In the genomic region with DNA sequence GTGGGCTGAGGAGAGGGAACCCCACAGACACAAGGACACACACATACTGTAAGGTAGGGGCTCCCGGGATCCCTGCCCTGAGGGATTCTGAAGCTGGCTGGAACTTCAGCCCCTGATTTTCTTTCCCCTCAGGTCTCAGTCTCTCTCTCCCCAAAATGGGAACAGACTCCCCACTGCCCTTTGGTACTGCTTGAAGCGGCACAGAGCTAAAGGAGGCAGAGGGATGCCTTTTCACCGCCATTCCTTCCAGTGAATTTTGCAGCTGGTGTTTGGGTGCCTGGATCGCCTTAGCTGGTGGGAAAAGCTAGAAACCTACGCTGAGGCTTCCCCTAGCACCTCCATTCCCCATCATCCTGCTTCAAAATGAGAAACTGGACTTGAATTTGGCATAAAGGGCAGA, we compare ENCODE assay signal across 12 cellular contexts. TPM values are rescaled to one million over a fixed set of nuclear protein-coding genes. Genes with fewer than 3 reads are reported as not detected.
A peak's percentile ranks its signal among the peaks of the same experiment; 100 is the strongest.
DNase-seq lines count a peak whose midpoint lies in the region; ATAC-seq, FAIRE-seq and TF ChIP-seq lines count a peak whose summit lies in the region.
"Had no signal": no experiment of that assay in that cellular context is flagged by ENCODE, and none has a peak within 500 bp of the region (broad histone marks: within the 10 kb centered on the region; RNA-seq: fewer than 3 reads in every experiment).

No MANE protein-coding gene starts in this region.

- H3F3A ChIP-seq in PC-3 (ENCODE audit: low read length, unreplicated experiment) = no peaks in the 10 kb centered on the region

- H3K4me2 ChIP-seq in K562 (ENCODE audit: insufficient read depth, low read length) (peak overlapping the region; percentile 90), PC-3 (ENCODE audit: low read length) (no peak overlapping the region)

- TF ChIP-seq CTCF in heart right ventricle (IDR thresholded peaks at IDR 0.05) = no peak
- TF ChIP-seq CTCF in K562 (IDR thresholded peaks at IDR 0.05 in 2 of 3, conservative IDR thresholded peaks at IDR 0.05 in 1 of 3; ENCODE audit: insufficient read depth in 2 of 3, low read depth in 1 of 3, low read length in 3 of 3) = no peak
- TF ChIP-seq CTCF in upper lobe of left lung (IDR thresholded peaks at IDR 0.05) = no peak
- TF ChIP-seq CTCF in PC-3 (conservative IDR thresholded peaks at IDR 0.05; ENCODE audit: low read depth, low read length) = no peak

- H3K9me3 ChIP-seq in heart right ventricle (no peaks in the 10 kb centered on the region), K562 (replicated peaks; ENCODE audit: control insufficient read depth, insufficient read depth, low read depth, low read length) (no peaks in the 10 kb centered on the region), muscle layer of colon (ENCODE audit: low read length) (no peaks in the 10 kb centered on the region), upper lobe of left lung (no peaks in the 10 kb centered on the region), PC-3 (ENCODE audit: low read length) (no peaks in the 10 kb centered on the region)

- BruUV-seq in K562 (replicated peaks; lab: Mats Ljungman, UMichigan) (no TSS peak), PC-3 (replicated peaks; lab: Mats Ljungman, UMichigan) (no TSS peak)

- no peak for ATAC-seq in heart right ventricle
- ATAC-seq in K562 = no peak
- ATAC-seq in upper lobe of left lung (ENCODE audit: low FRiP score in 2 of 2) = no peak
- no peak for ATAC-seq in PC-3
- ATAC-seq in GM21619 (IDR thresholded peaks at IDR 0.05; ENCODE audit: unreplicated experiment) = no peak

- 28 to 35% methylated on average over 5 of the region's 5 CpGs for WGBS in heart right ventricle, 2 donors
- WGBS in K562 (ENCODE audit: insufficient coverage, low coverage, missing lambda C conversion rate) = 6% methylated on average over 5 of the region's 5 CpGs
- 54 to 57% methylated on average over 4 to 5 of the region's 5 CpGs for WGBS in upper lobe of left lung, 2 donors

- peak overlapping the region; percentile 69 for H2AFZ ChIP-seq in K562 (ENCODE audit: low read depth, low read length)
- no peak overlapping the region for H2AFZ ChIP-seq in PC-3 (ENCODE audit: low read length)

- no peaks in the 10 kb centered on the region for H3K9me2 ChIP-seq in PC-3 (replicated peaks; ENCODE audit: low read length)

- no peak for TF ChIP-seq RAD21 in K562 (CRISPR knock-in tag; conservative IDR thresholded peaks at IDR 0.05 in 1 of 2, IDR thresholded peaks at IDR 0.05 in 1 of 2)

- POLR2A ChIA-PET in K562 (lab: Yijun Ruan, JAX) (interaction anchor here (0.8 to 3.3 kb wide), 6 partner anchors 9 to 71 kb away, joined by 4 to 34 read pairs (median 6); a partner anchor contains a TSS), PC-3 (lab: Charles Lee; ENCODE audit: unreplicated experiment) (no interaction called here)

- CTCF ChIA-PET in K562 (lab: Yijun Ruan, JAX; ENCODE audit: low intra/inter-chr PET ratio) (no interaction called here), PC-3 (lab: Charles Lee) (interaction anchor here (0.6 kb wide), 1 partner anchor 88 kb away, joined by 3 read pairs; no protein-coding TSS in a partner anchor)

- H3K27ac ChIP-seq in heart right ventricle (peak overlapping the region in 3 of 10 donors; percentile 19 to 90 (median 60)), K562 (ENCODE audit: extremely low read depth, low read depth, low read length) (peak overlapping the region; percentile 88), muscle layer of colon (ENCODE audit: low read depth, low read length) (peak overlapping the region; percentile 63), upper lobe of left lung (peak overlapping the region; percentile 17 to 91 (median 72)), PC-3 (ENCODE audit: low read length) (no peak overlapping the region)
- H3K27ac ChIP-seq: C4-2B had no signal

- no peak for DNase-seq in heart right ventricle
- no peak for DNase-seq in cardiac septum (ENCODE audit: low spot score)
- DNase-seq in K562 (ENCODE audit: extremely low read depth in 1 of 4, low spot score in 3 of 4) = no peak
- DNase-seq in upper lobe of left lung = no peak
- DNase-seq in NCI-H748 treated with DMSO at 0.1 percent for 48 hours (lab: John Stamatoyannopoulos, UW) = no peak
- no peak for DNase-seq in PC-3
- DNase-seq: glutamatergic neuron, NCI-H526 had no signal

- peaks cover 4% of the 10 kb centered on the region for H4K20me1 ChIP-seq in K562 (replicated peaks; ENCODE audit: control insufficient read depth, insufficient read depth, low read length)
- H4K20me1 ChIP-seq in PC-3 (ENCODE audit: low read length) = no peaks in the 10 kb centered on the region

- TF ChIP-seq POLR2A in K562 (conservative IDR thresholded peaks at IDR 0.05) (no peak), upper lobe of left lung (IDR thresholded peaks at IDR 0.05) (no peak)

- H3K4me3 ChIP-seq in heart right ventricle (peak overlapping the region in 6 of 10 donors; percentile 27 to 51 (median 32)), K562 (peak overlapping the region; percentile 80), muscle layer of colon (ENCODE audit: low read depth in 1 of 2, low read length in 2 of 2) (no peak overlapping the region), upper lobe of left lung (peak overlapping the region in 3 of 4 donors; percentile 31 to 51 (median 48)), PC-3 (ENCODE audit: low read length) (no peak overlapping the region)

- intact Hi-C loops in heart right ventricle (cut with DNase I) (no loop called here), cardiac septum (cut with DNase I) (no loop called here), K562 (cut with micrococcal nuclease) (no loop called here), PC-3 (cut with micrococcal nuclease) (no loop called here)

- H3K4me1 ChIP-seq in heart right ventricle (peaks cover 4 to 58% (median 12%) of the 10 kb centered on the region in 9 donors), K562 (replicated peaks in 1 of 2; ENCODE audit: control insufficient read depth in 2 of 2, insufficient read depth in 2 of 2, low read length in 2 of 2) (peaks cover 27 to 45% of the 10 kb centered on the region in 2 experiments), muscle layer of colon (ENCODE audit: insufficient read depth, low read length) (peaks cover 8% of the 10 kb centered on the region), upper lobe of left lung (peaks cover 22 to 47% (median 42%) of the 10 kb centered on the region in 4 donors), PC-3 (ENCODE audit: insufficient read depth, low read length) (peaks cover 5% of the 10 kb centered on the region; the same call in 1 of the 2 replicates)

- peak overlapping the region; percentile 66 to 82; a peak in 3 of 4 replicates for H3K9ac ChIP-seq in K562 (ENCODE audit: insufficient read depth in 1 of 2, low read depth in 2 of 2, low read length in 2 of 2)
- no peak overlapping the region for H3K9ac ChIP-seq in muscle layer of colon (ENCODE audit: low read length)
- no peak overlapping the region for H3K9ac ChIP-seq in PC-3 (ENCODE audit: low read length)

- H3K79me2 ChIP-seq in K562 (ENCODE audit: control insufficient read depth, insufficient read depth, low read length) (peaks cover 52% of the 10 kb centered on the region), PC-3 (ENCODE audit: low read length) (peaks cover 11% of the 10 kb centered on the region; the same call in 1 of the 2 replicates)

- H3K9me1 ChIP-seq in K562 (ENCODE audit: control insufficient read depth, insufficient read depth, low read length) = no peaks in the 10 kb centered on the region

- H3K27me3 ChIP-seq in heart right ventricle (peaks cover 0 to 18% (median 5%) of the 10 kb centered on the region in 7 donors), K562 (ENCODE audit: control insufficient read depth in 2 of 2, insufficient read depth in 2 of 2, low read length in 2 of 2) (no peaks in the 10 kb centered on the region), muscle layer of colon (ENCODE audit: control insufficient read depth in 1 of 2, insufficient read depth in 2 of 2, low read length in 2 of 2) (peaks cover 4% of the 10 kb centered on the region in 2 donors), upper lobe of left lung (no peaks in the 10 kb centered on the region), PC-3 (ENCODE audit: low read length) (no peaks in the 10 kb centered on the region)

- no peak for FAIRE-seq in K562 (lab: Jason Lieb, UNC)
- FAIRE-seq: H54 had no signal

- in situ Hi-C loops in K562 (cut with MboI) = loop anchor here (25.0 kb wide), 1 partner anchor 598 kb away; a partner anchor contains a TSS

- H3K36me3 ChIP-seq in heart right ventricle (peaks cover 0 to 3% (median 0%) of the 10 kb centered on the region in 9 donors), K562 (ENCODE audit: control insufficient read depth, insufficient read depth, low read length) (peaks cover 16% of the 10 kb centered on the region; the same call in 2 of the 3 replicates), muscle layer of colon (ENCODE audit: insufficient read depth, low read length) (no peaks in the 10 kb centered on the region), upper lobe of left lung (no peaks in the 10 kb centered on the region), PC-3 (ENCODE audit: low read depth, low read length) (no peaks in the 10 kb centered on the region)

- no peak for TF ChIP-seq EP300 in K562 (IDR thresholded peaks at IDR 0.05; ENCODE audit: low read length)
- no peak for TF ChIP-seq EP300 in upper lobe of left lung (IDR thresholded peaks at IDR 0.05)

RNA-seq across cellular contexts. Expression of a gene that starts 2.7 kb away (rescaled TPM):
- 10 to 100 TPM; 65.7 to 84.3 (median 79.1) TPM for total RNA-seq in heart right ventricle
- 10 to 100 TPM; 60.0 to 81.7 TPM for polyA plus RNA-seq in heart right ventricle
- 62.4 TPM for total RNA-seq in cardiac septum
- total RNA-seq in K562 (2011; cell fraction: chromatin; rRNA removed; ENCODE audit: low replicate concordance) = 16.7 and 39.3 TPM in 2 replicates
- 30.3 and 31.5 TPM in 2 replicates for total RNA-seq in K562 (2011; cell fraction: nucleolus; rRNA removed)
- 14.4 and 24.2 TPM in 2 replicates for total RNA-seq in K562 (2011; cell fraction: nucleoplasm; rRNA removed)
- total RNA-seq in K562 (2014; rRNA removed) = 35.9 and 37.0 TPM in 2 replicates
- 13.5 and 17.8 TPM in 2 replicates for total RNA-seq in K562 (2014; rRNA removed; fragmentation: Illumina TruSeq; extraction: Trizol)
- 19.9 and 21.0 TPM in 2 replicates for total RNA-seq in K562 (2015; rRNA removed; fragmentation: Illumina TruSeq; extraction: Trizol)
- 36.0 and 40.1 TPM in 2 replicates for total RNA-seq in K562 (2021)
- 27.4 and 34.9 TPM in 2 replicates for polyA plus RNA-seq in K562 (2011; rRNA removed)
- polyA plus RNA-seq in K562 (2011; cell fraction: cytosol; rRNA removed) = 53.4 and 65.7 TPM in 2 replicates
- polyA plus RNA-seq in K562 (2011; cell fraction: nucleus; rRNA removed) = 66.8 and 81.1 TPM in 2 replicates
- polyA plus RNA-seq in K562 (2012) = 33.8 and 48.3 TPM in 2 replicates
- 44.5 and 48.9 TPM in 2 replicates for polyA plus RNA-seq in K562 (2014; fragmentation: Illumina TruSeq; extraction: Trizol)
- 10 to 100 TPM in 1 of 2 experiments, 1 to 10 TPM in 1; 8.5 to 17.0 TPM for polyA plus RNA-seq in K562 (2014; fragmentation: Nextera tagmentation; extraction: Ambion mirVana)
- polyA plus RNA-seq in K562 (2014; rRNA removed) = 45.6 and 48.3 TPM in 2 replicates
- 9.5 TPM in 2 replicates for polyA minus RNA-seq in K562 (2011; rRNA and poly(A)+ RNA removed)
- polyA minus RNA-seq in K562 (2011; cell fraction: cytosol; rRNA and poly(A)+ RNA removed) = 22.7 and 24.0 TPM in 2 replicates
- 7.7 and 8.6 TPM in 2 replicates for polyA minus RNA-seq in K562 (2011; cell fraction: nucleus; rRNA and poly(A)+ RNA removed)
- 10 to 100 TPM; 33.1 to 67.1 (median 46.5) TPM for total RNA-seq in upper lobe of left lung
- total RNA-seq in PC-3 (2014; rRNA removed) = 50.6 and 51.4 TPM in 2 replicates

RNA-seq across cellular contexts. Expression of a gene that starts 14.5 kb away (rescaled TPM):
- total RNA-seq in heart right ventricle (10 to 100 TPM in 5 of 10 donors, 1 to 10 TPM in 5; 6.7 to 10.5 (median 9.9) TPM), cardiac septum (12.1 TPM), K562 (2014; rRNA removed) (25.8 and 27.4 TPM in 2 replicates), K562 (2014; rRNA removed; fragmentation: Illumina TruSeq; extraction: Trizol) (0.80 and 1.2 TPM in 2 replicates), K562 (2015; rRNA removed; fragmentation: Illumina TruSeq; extraction: Trizol) (4.1 and 4.5 TPM in 2 replicates), K562 (2021) (19.5 and 25.4 TPM in 2 replicates), upper lobe of left lung (10 to 100 TPM; 18.5 to 70.2 (median 26.8) TPM), PC-3 (2014; rRNA removed) (10.1 and 12.7 TPM in 2 replicates)
- polyA plus RNA-seq in heart right ventricle (10 to 100 TPM; 10.4 to 19.2 TPM), K562 (2011; rRNA removed) (3.5 and 5.6 TPM in 2 replicates), K562 (2014; fragmentation: Illumina TruSeq; extraction: Trizol) (1.4 and 3.1 TPM in 2 replicates), K562 (2014; fragmentation: Nextera tagmentation; extraction: Ambion mirVana) (under 1 TPM; 0.08 to 0.31 TPM), K562 (2014; rRNA removed) (24.0 and 25.9 TPM in 2 replicates)
- 2.1 and 10.9 TPM in 2 replicates for total RNA-seq in K562 (2011; cell fraction: chromatin; rRNA removed; ENCODE audit: low replicate concordance)
- 16.8 and 21.0 TPM in 2 replicates for total RNA-seq in K562 (2011; cell fraction: nucleolus; rRNA removed)
- total RNA-seq in K562 (2011; cell fraction: nucleoplasm; rRNA removed) = 6.7 and 7.4 TPM in 2 replicates
- polyA plus RNA-seq in K562 (2011; cell fraction: cytosol; rRNA removed) = 10.9 and 32.1 TPM in 2 replicates
- 29.9 and 52.2 TPM in 2 replicates for polyA plus RNA-seq in K562 (2011; cell fraction: nucleus; rRNA removed)
- polyA plus RNA-seq in K562 (2012) = 9.6 and 16.4 TPM in 2 replicates
- polyA minus RNA-seq in K562 (2011; rRNA and poly(A)+ RNA removed) = 0.49 and 0.72 TPM in 2 replicates
- polyA minus RNA-seq in K562 (2011; cell fraction: cytosol; rRNA and poly(A)+ RNA removed) = 2.8 and 7.2 TPM in 2 replicates
- polyA minus RNA-seq in K562 (2011; cell fraction: nucleus; rRNA and poly(A)+ RNA removed) = 5.5 and 7.0 TPM in 2 replicates

RNA-seq across cellular contexts. Expression of a gene that starts 16.2 kb away (rescaled TPM):
- not detected for total RNA-seq in heart right ventricle
- not detected for polyA plus RNA-seq in heart right ventricle
- total RNA-seq in cardiac septum = not detected
- total RNA-seq in K562 (2011; cell fraction: chromatin; rRNA removed; ENCODE audit: low replicate concordance) = 0.48 and 0.93 TPM in 2 replicates
- 1.0 and 1.3 TPM in 2 replicates for total RNA-seq in K562 (2011; cell fraction: nucleolus; rRNA removed)
- 1.6 and 1.9 TPM in 2 replicates for total RNA-seq in K562 (2011; cell fraction: nucleoplasm; rRNA removed)
- 0.41 and 0.90 TPM in 2 replicates for total RNA-seq in K562 (2014; rRNA removed)
- total RNA-seq in K562 (2014; rRNA removed; fragmentation: Illumina TruSeq; extraction: Trizol) = not detected in 2 replicates
- total RNA-seq in K562 (2015; rRNA removed; fragmentation: Illumina TruSeq; extraction: Trizol) = 0.26 and 0.29 TPM in 2 replicates
- total RNA-seq in K562 (2021) = 0.38 and 0.49 TPM in 2 replicates
- polyA plus RNA-seq in K562 (2011; rRNA removed) = 0.08 and 0.24 TPM in 2 replicates
- 0.40 and 0.70 TPM in 2 replicates for polyA plus RNA-seq in K562 (2011; cell fraction: cytosol; rRNA removed)
- 0.63 and 0.87 TPM in 2 replicates for polyA plus RNA-seq in K562 (2011; cell fraction: nucleus; rRNA removed)
- polyA plus RNA-seq in K562 (2012) = 1.9 and 2.0 TPM in 2 replicates
- 0.18 and 0.30 TPM in 2 replicates for polyA plus RNA-seq in K562 (2014; fragmentation: Illumina TruSeq; extraction: Trizol)
- polyA plus RNA-seq in K562 (2014; fragmentation: Nextera tagmentation; extraction: Ambion mirVana) = under 1 TPM; 0.03 to 0.14 TPM
- polyA plus RNA-seq in K562 (2014; rRNA removed) = 0.16 and 0.35 TPM in 2 replicates
- 0.21 and 0.30 TPM in 2 replicates for polyA minus RNA-seq in K562 (2011; rRNA and poly(A)+ RNA removed)
- polyA minus RNA-seq in K562 (2011; cell fraction: cytosol; rRNA and poly(A)+ RNA removed) = not detected in 2 replicates
- polyA minus RNA-seq in K562 (2011; cell fraction: nucleus; rRNA and poly(A)+ RNA removed) = 1.2 and 1.5 TPM in 2 replicates
- 10 to 100 TPM in 5 of 6 donors, 1 to 10 TPM in 1; 5.9 to 27.5 (median 15.1) TPM for total RNA-seq in upper lobe of left lung
- total RNA-seq in PC-3 (2014; rRNA removed) = 1.6 and 1.9 TPM in 2 replicates

RNA-seq across cellular contexts. Expression of a gene that starts 16.5 kb away (rescaled TPM):
- total RNA-seq in heart right ventricle = 1 to 10 TPM in 4 of 10 donors, under 1 TPM in 5, not detected in 1; 0.19 to 1.5 (median 0.61) TPM
- under 1 TPM; 0.37 to 0.42 TPM for polyA plus RNA-seq in heart right ventricle
- 1.7 TPM for total RNA-seq in cardiac septum
- 2.6 and 10.1 TPM in 2 replicates for total RNA-seq in K562 (2011; cell fraction: chromatin; rRNA removed; ENCODE audit: low replicate concordance)
- total RNA-seq in K562 (2011; cell fraction: nucleolus; rRNA removed) = 6.1 and 10.2 TPM in 2 replicates
- 3.3 and 4.3 TPM in 2 replicates for total RNA-seq in K562 (2011; cell fraction: nucleoplasm; rRNA removed)
- 0.54 and 1.1 TPM in 2 replicates for total RNA-seq in K562 (2014; rRNA removed)
- total RNA-seq in K562 (2014; rRNA removed; fragmentation: Illumina TruSeq; extraction: Trizol) = 0.10 and 0.11 TPM in 2 replicates
- 0.54 and 0.60 TPM in 2 replicates for total RNA-seq in K562 (2015; rRNA removed; fragmentation: Illumina TruSeq; extraction: Trizol)
- 1.5 and 1.7 TPM in 2 replicates for total RNA-seq in K562 (2021)
- polyA plus RNA-seq in K562 (2011; rRNA removed) = 0.89 and 1.6 TPM in 2 replicates
- 1.2 and 3.0 TPM in 2 replicates for polyA plus RNA-seq in K562 (2011; cell fraction: cytosol; rRNA removed)
- 7.0 and 9.6 TPM in 2 replicates for polyA plus RNA-seq in K562 (2011; cell fraction: nucleus; rRNA removed)
- 3.4 TPM in 2 replicates for polyA plus RNA-seq in K562 (2012)
- 0.40 and 0.64 TPM in 2 replicates for polyA plus RNA-seq in K562 (2014; fragmentation: Illumina TruSeq; extraction: Trizol)
- polyA plus RNA-seq in K562 (2014; fragmentation: Nextera tagmentation; extraction: Ambion mirVana) = not detected
- polyA plus RNA-seq in K562 (2014; rRNA removed) = 0.89 and 1.5 TPM in 2 replicates
- 0.06 and 0.49 TPM in 2 replicates for polyA minus RNA-seq in K562 (2011; rRNA and poly(A)+ RNA removed)
- 0.76 and 1.8 TPM in 2 replicates for polyA minus RNA-seq in K562 (2011; cell fraction: cytosol; rRNA and poly(A)+ RNA removed)
- polyA minus RNA-seq in K562 (2011; cell fraction: nucleus; rRNA and poly(A)+ RNA removed) = 2.7 and 3.5 TPM in 2 replicates
- 10 to 100 TPM in 2 of 6 donors, 1 to 10 TPM in 4; 1.1 to 28.3 (median 3.5) TPM for total RNA-seq in upper lobe of left lung
- total RNA-seq in PC-3 (2014; rRNA removed) = 0.22 and 0.23 TPM in 2 replicates

RNA-seq across cellular contexts. Expression of a gene that starts 39.6 kb away (rescaled TPM):
- 10 to 100 TPM in 9 of 10 donors, 1 to 10 TPM in 1; 9.9 to 40.0 (median 15.7) TPM for total RNA-seq in heart right ventricle
- 10 to 100 TPM; 19.7 to 19.8 TPM for polyA plus RNA-seq in heart right ventricle
- total RNA-seq in cardiac septum = 20.5 TPM
- total RNA-seq in K562 (2011; cell fraction: chromatin; rRNA removed; ENCODE audit: low replicate concordance) = 20.7 and 56.0 TPM in 2 replicates
- 26.2 and 30.9 TPM in 2 replicates for total RNA-seq in K562 (2011; cell fraction: nucleolus; rRNA removed)
- total RNA-seq in K562 (2011; cell fraction: nucleoplasm; rRNA removed) = 16.3 and 26.1 TPM in 2 replicates
- 14.7 and 19.3 TPM in 2 replicates for total RNA-seq in K562 (2014; rRNA removed)
- 5.7 and 6.0 TPM in 2 replicates for total RNA-seq in K562 (2014; rRNA removed; fragmentation: Illumina TruSeq; extraction: Trizol)
- 4.2 and 5.3 TPM in 2 replicates for total RNA-seq in K562 (2015; rRNA removed; fragmentation: Illumina TruSeq; extraction: Trizol)
- total RNA-seq in K562 (2021) = 20.3 and 20.6 TPM in 2 replicates
- polyA plus RNA-seq in K562 (2011; rRNA removed) = 7.9 and 9.7 TPM in 2 replicates
- 5.8 and 10.1 TPM in 2 replicates for polyA plus RNA-seq in K562 (2011; cell fraction: cytosol; rRNA removed)
- polyA plus RNA-seq in K562 (2011; cell fraction: nucleus; rRNA removed) = 29.8 and 52.6 TPM in 2 replicates
- polyA plus RNA-seq in K562 (2012) = 13.9 and 31.5 TPM in 2 replicates
- 9.4 and 11.4 TPM in 2 replicates for polyA plus RNA-seq in K562 (2014; fragmentation: Illumina TruSeq; extraction: Trizol)
- under 1 TPM; 0.07 to 0.11 TPM for polyA plus RNA-seq in K562 (2014; fragmentation: Nextera tagmentation; extraction: Ambion mirVana)
- polyA plus RNA-seq in K562 (2014; rRNA removed) = 12.2 and 15.3 TPM in 2 replicates
- 4.3 and 4.6 TPM in 2 replicates for polyA minus RNA-seq in K562 (2011; rRNA and poly(A)+ RNA removed)
- 6.4 and 11.0 TPM in 2 replicates for polyA minus RNA-seq in K562 (2011; cell fraction: cytosol; rRNA and poly(A)+ RNA removed)
- polyA minus RNA-seq in K562 (2011; cell fraction: nucleus; rRNA and poly(A)+ RNA removed) = 8.2 and 8.8 TPM in 2 replicates
- total RNA-seq in upper lobe of left lung = 10 to 100 TPM; 31.2 to 67.6 (median 41.2) TPM
- total RNA-seq in PC-3 (2014; rRNA removed) = 45.0 and 71.1 TPM in 2 replicates

Comparison
In these comparisons a context has a peak if more than half of its experiments do, and no peak if none do; other contexts are left out.
1. H3K4me3 ChIP-seq: peak in heart right ventricle (6 of 10), K562 (single experiment) and upper lobe of left lung (3 of 4); none in muscle layer of colon (0 of 2) and PC-3 (single experiment).
2. H3K9ac ChIP-seq: peak in K562 (2 of 2); none in muscle layer of colon (single experiment) and PC-3 (single experiment).